In the genomic region with DNA sequence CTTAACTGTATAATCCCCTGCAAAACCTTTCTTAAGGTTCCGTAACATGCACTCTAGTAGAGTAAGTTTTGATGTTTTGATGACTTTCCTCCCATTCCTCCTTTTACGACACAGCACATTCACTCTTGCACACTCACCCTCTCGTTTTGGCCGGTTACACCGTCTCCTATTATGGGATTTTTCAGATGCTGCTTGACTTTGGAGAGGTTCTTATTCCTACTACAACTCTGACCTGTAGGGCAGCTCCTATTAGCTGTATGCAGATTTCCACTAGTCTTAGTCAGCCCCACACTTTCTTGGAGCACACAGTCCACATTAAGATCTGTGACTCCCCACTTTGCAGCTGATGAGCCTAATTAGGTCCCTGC, we compare ENCODE assay signal across 12 cellular contexts.
A peak's percentile ranks its signal among the peaks of the same experiment; 100 is the strongest.
DNase-seq lines count a peak whose midpoint lies in the region; ATAC-seq and TF ChIP-seq lines count a peak whose summit lies in the region.
"Had no signal": no experiment of that assay in that cellular context is flagged by ENCODE, and none has a peak within 500 bp of the region (broad histone marks: within the 10 kb centered on the region; RNA-seq: fewer than 3 reads in every experiment).

No MANE protein-coding gene starts in this region.

- H3K9ac ChIP-seq in adipocyte (ENCODE audit: low read length), result peak overlapping the region; percentile 77
- no peak overlapping the region for H3K9ac ChIP-seq in smooth muscle cell (ENCODE audit: low read depth)

- no peak overlapping the region for H3K27ac ChIP-seq in smooth muscle cell (ENCODE audit: low read depth)

- no peaks in the 10 kb centered on the region for H3K79me2 ChIP-seq in smooth muscle cell (ENCODE audit: low read depth)

- peak; percentile 30 to 53 for ATAC-seq in left cardiac atrium
- ATAC-seq in HG02938 (IDR thresholded peaks at IDR 0.05; ENCODE audit: unreplicated experiment), result no peak
- ATAC-seq: activated T-helper 17 cell treated with anti-CD3 and anti-CD28 coated beads, Interleukin-2, amount 50 U/mL, for 72 hours had no signal

- intact Hi-C loops in left cardiac atrium (cut with DNase I), result no loop called here
- intact Hi-C loops in Caco-2 (cut with micrococcal nuclease; ENCODE audit: unreplicated experiment), result no loop called here

- H3K4me1 ChIP-seq in adipocyte (ENCODE audit: control insufficient read depth, insufficient read depth, low read length) (peaks cover 16% of the 10 kb centered on the region), smooth muscle cell (ENCODE audit: low read depth) (peaks cover 7% of the 10 kb centered on the region), Caco-2 (no peaks in the 10 kb centered on the region)

- TF ChIP-seq CTCF in smooth muscle cell (IDR thresholded peaks at IDR 0.05; ENCODE audit: borderline replicate concordance, insufficient read depth, poor library complexity, severe bottlenecking) (no peak), Caco-2 (IDR thresholded peaks at IDR 0.05; ENCODE audit: insufficient read depth in 1 of 2, low read depth in 1 of 2, low read length in 1 of 2, severe bottlenecking in 1 of 2, unreplicated experiment in 1 of 2) (no peak)

- WGBS in smooth muscle cell (ENCODE audit: low lambda C conversion rate), result 44% methylated on average over 5 of the region's 5 CpGs

- H3K36me3 ChIP-seq in adipocyte (ENCODE audit: control insufficient read depth, insufficient read depth, low read length, severe bottlenecking), result no peaks in the 10 kb centered on the region
- no peaks in the 10 kb centered on the region for H3K36me3 ChIP-seq in smooth muscle cell (ENCODE audit: low read depth)
- H3K36me3 ChIP-seq in Caco-2 (ENCODE audit: control insufficient read depth, insufficient read depth, low read length), result no peaks in the 10 kb centered on the region

- no peak overlapping the region for H3K4me3 Mint-ChIP-seq in Caco-2 (ENCODE audit: unreplicated experiment)
- H3K4me3 Mint-ChIP-seq: activated T-helper 17 cell treated with anti-CD3 and anti-CD28 coated beads, Interleukin-2, amount 50 U/mL, for 72 hours had no signal

- BruUV-seq in Caco-2 (replicated peaks; lab: Mats Ljungman, UMichigan), result no TSS peak

- CTCF ChIA-PET in Caco-2 (lab: Charles Lee), result no interaction called here

- H3K27me3 ChIP-seq in adipocyte (replicated peaks; ENCODE audit: control insufficient read depth, insufficient read depth, low read length) (no peaks in the 10 kb centered on the region), smooth muscle cell (ENCODE audit: low read depth) (no peaks in the 10 kb centered on the region), Caco-2 (replicated peaks; ENCODE audit: control insufficient read depth, insufficient read depth, low read length) (no peaks in the 10 kb centered on the region)

- H3K9me3 ChIP-seq in adipocyte (ENCODE audit: control insufficient read depth, low read length) (no peaks in the 10 kb centered on the region), smooth muscle cell (replicated peaks; ENCODE audit: low read depth) (no peaks in the 10 kb centered on the region), Caco-2 (no peaks in the 10 kb centered on the region)

- no peaks in the 10 kb centered on the region for H3K4me1 Mint-ChIP-seq in Caco-2 (ENCODE audit: low read depth, unreplicated experiment)
- H3K4me1 Mint-ChIP-seq: activated T-helper 17 cell treated with anti-CD3 and anti-CD28 coated beads, Interleukin-2, amount 50 U/mL, for 72 hours; naive thymus-derived CD8-positive, alpha-beta T cell had no signal

- peak overlapping the region; percentile 20 for H2AFZ ChIP-seq in smooth muscle cell (ENCODE audit: low read depth)

- peak overlapping the region; percentile 85 for H3K4me2 ChIP-seq in smooth muscle cell

- H3K36me3 Mint-ChIP-seq in Caco-2 (ENCODE audit: insufficient read depth, unreplicated experiment), result no peaks in the 10 kb centered on the region
- H3K36me3 Mint-ChIP-seq: naive thymus-derived CD8-positive, alpha-beta T cell had no signal

- peak; percentile 6 for DNase-seq in GM03348 (ENCODE audit: low spot score)
- DNase-seq in adipocyte (ENCODE audit: low read depth), result no peak
- no peak for DNase-seq in left cardiac atrium
- DNase-seq in smooth muscle cell (lab: John Stamatoyannopoulos, UW; ENCODE audit: unreplicated experiment), result no peak
- DNase-seq in Caco-2, result no peak
- no peak for DNase-seq in SHP77 (lab: John Stamatoyannopoulos, UW)
- no peak for DNase-seq in H4 (ENCODE audit: low spot score)
- DNase-seq: naive thymus-derived CD8-positive, alpha-beta T cell; NCI-H1436; stimulated activated CD8-positive, alpha-beta memory T cell treated with anti-CD3 and anti-CD28 coated beads, Interleukin-4, amount 100 ng/mL, for 48 hours had no signal

- no peaks in the 10 kb centered on the region for H3K9me3 Mint-ChIP-seq in Caco-2 (ENCODE audit: unreplicated experiment)
- H3K9me3 Mint-ChIP-seq: activated T-helper 17 cell treated with anti-CD3 and anti-CD28 coated beads, Interleukin-2, amount 50 U/mL, for 72 hours had no signal

- POLR2A ChIA-PET in Caco-2 (lab: Charles Lee), result no interaction called here

- H3F3A ChIP-seq in smooth muscle cell (ENCODE audit: low read depth), result no peaks in the 10 kb centered on the region

- H3K27ac Mint-ChIP-seq in Caco-2 (ENCODE audit: unreplicated experiment), result no peak overlapping the region
- H3K27ac Mint-ChIP-seq: activated T-helper 17 cell treated with anti-CD3 and anti-CD28 coated beads, Interleukin-2, amount 50 U/mL, for 72 hours had no signal

- H3K27me3 Mint-ChIP-seq in Caco-2 (ENCODE audit: insufficient read depth, unreplicated experiment), result no peaks in the 10 kb centered on the region
- H3K27me3 Mint-ChIP-seq: activated T-helper 17 cell treated with anti-CD3 and anti-CD28 coated beads, Interleukin-2, amount 50 U/mL, for 72 hours had no signal

- peak overlapping the region; percentile 82 for H3K4me3 ChIP-seq in adipocyte (ENCODE audit: low read length)
- H3K4me3 ChIP-seq in smooth muscle cell, result peak overlapping the region; percentile 48
- H3K4me3 ChIP-seq in Caco-2 (ENCODE audit: low read depth, low read length), result no peak overlapping the region

- no peaks in the 10 kb centered on the region for H4K20me1 ChIP-seq in smooth muscle cell (ENCODE audit: low read depth)
